ENCODE assay signal across 8 cellular contexts in the genomic region with DNA sequence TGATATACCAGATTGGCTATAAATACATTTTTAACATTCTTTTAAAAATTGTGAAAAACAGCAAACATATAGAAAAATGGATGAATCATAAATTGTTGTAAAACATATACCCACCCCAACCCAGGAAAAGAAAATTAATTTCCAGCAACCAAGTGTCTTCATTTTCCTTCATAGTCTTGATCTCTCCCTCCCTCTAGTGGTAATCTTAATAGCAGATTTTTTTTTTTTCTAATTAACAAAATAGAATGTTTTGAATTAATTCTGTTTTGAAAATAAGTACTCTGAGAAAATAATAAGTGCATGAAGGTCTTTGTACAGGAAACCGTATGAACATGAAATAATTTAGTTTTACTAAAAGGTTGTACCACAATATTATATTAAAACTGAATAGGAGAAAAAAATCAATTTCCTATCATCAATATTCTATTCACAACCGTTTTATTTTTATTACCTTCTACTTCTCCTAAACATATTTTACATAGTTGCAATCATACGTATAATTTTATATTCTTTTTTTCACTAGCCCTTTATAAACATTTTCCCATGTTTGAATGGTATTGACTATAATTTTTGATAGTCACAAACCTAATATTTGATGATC. TPM values are rescaled to one million over a fixed set of nuclear protein-coding genes. Genes with fewer than 3 reads are reported as not detected.
DNase-seq lines count a peak whose midpoint lies in the region; ATAC-seq, FAIRE-seq and TF ChIP-seq lines count a peak whose summit lies in the region.

No MANE protein-coding gene starts in this region.

- no peak for TF ChIP-seq POLR2A in IMR-90 (IDR thresholded peaks at IDR 0.05; ENCODE audit: low read depth, low read length)
- TF ChIP-seq POLR2A in K562 (conservative IDR thresholded peaks at IDR 0.05), result no peak
- no peak for TF ChIP-seq POLR2A in GM18505 (IDR thresholded peaks at IDR 0.05; ENCODE audit: borderline replicate concordance, extremely low read depth, insufficient read depth, insufficient read length)

- H3K27ac ChIP-seq in CD4-positive, CD25-positive, alpha-beta regulatory T cell (ENCODE audit: insufficient read depth, low read length, poor library complexity, severe bottlenecking), result peak overlapping the region; percentile 23
- H3K27ac ChIP-seq in IMR-90 (ENCODE audit: insufficient read depth, low read length) (no peak overlapping the region), K562 (ENCODE audit: extremely low read depth, low read depth, low read length) (no peak overlapping the region), mesenchymal stem cell (ENCODE audit: low read length, poor library complexity, severe bottlenecking) (no peak overlapping the region)

- H3K36me3 ChIP-seq in CD4-positive, CD25-positive, alpha-beta regulatory T cell (ENCODE audit: control insufficient read depth, insufficient read depth, low read length), result peaks cover 9% of the 10 kb centered on the region
- H3K36me3 ChIP-seq in IMR-90 (ENCODE audit: control insufficient read depth, insufficient read depth, low read length) (peaks cover 6% of the 10 kb centered on the region), K562 (ENCODE audit: control insufficient read depth, insufficient read depth, low read length) (peaks cover 51% of the 10 kb centered on the region), mesenchymal stem cell (ENCODE audit: control insufficient read depth in 1 of 2, insufficient read depth in 2 of 2, low read depth in 1 of 2, low read length in 2 of 2) (peaks cover 3 to 11% of the 10 kb centered on the region in 2 experiments)

- no peak overlapping the region for H2BK20ac ChIP-seq in IMR-90 (ENCODE audit: low read depth, low read length)

- peaks cover 98% of the 10 kb centered on the region for H3K79me2 ChIP-seq in K562 (ENCODE audit: control insufficient read depth, insufficient read depth, low read length)

- peaks cover 27% of the 10 kb centered on the region for H3K4me1 ChIP-seq in CD4-positive, CD25-positive, alpha-beta regulatory T cell (ENCODE audit: control insufficient read depth, insufficient read depth, low read length, poor library complexity, severe bottlenecking)
- H3K4me1 ChIP-seq in IMR-90 (ENCODE audit: control insufficient read depth, insufficient read depth, low read length) (peaks cover 3% of the 10 kb centered on the region; the same call in 1 of the 2 replicates), K562 (replicated peaks in 1 of 2; ENCODE audit: control insufficient read depth in 2 of 2, insufficient read depth in 2 of 2, low read length in 2 of 2) (peaks cover 0 to 3% of the 10 kb centered on the region in 2 experiments; a peak in 2 of 5 replicates), mesenchymal stem cell (ENCODE audit: control insufficient read depth, insufficient read depth, low read depth, low read length) (peaks cover 2% of the 10 kb centered on the region)

- H3K9me3 ChIP-seq in CD4-positive, CD25-positive, alpha-beta regulatory T cell (ENCODE audit: control insufficient read depth in 2 of 2, low read length in 2 of 2), result no peaks in the 10 kb centered on the region
- H3K9me3 ChIP-seq in IMR-90 (ENCODE audit: control insufficient read depth, insufficient read depth, low read length) (no peaks in the 10 kb centered on the region), K562 (replicated peaks; ENCODE audit: control insufficient read depth, insufficient read depth, low read depth, low read length) (no peaks in the 10 kb centered on the region), mesenchymal stem cell (ENCODE audit: control insufficient read depth, low read length) (no peaks in the 10 kb centered on the region)

- no peak overlapping the region for H3K4ac ChIP-seq in IMR-90 (ENCODE audit: low read depth, low read length)
- no peak overlapping the region for H3K4ac ChIP-seq in mesenchymal stem cell (ENCODE audit: low read depth in 1 of 2, low read length in 2 of 2)

- H3K79me1 ChIP-seq in IMR-90 (ENCODE audit: low read depth in 1 of 2, low read length in 2 of 2), result peaks cover 26 to 39% of the 10 kb centered on the region in 2 experiments
- peaks cover 12% of the 10 kb centered on the region for H3K79me1 ChIP-seq in mesenchymal stem cell (replicated peaks; ENCODE audit: low read length, poor library complexity, severe bottlenecking)

- H3K23ac ChIP-seq in IMR-90 (ENCODE audit: low read depth, low read length) (no peak overlapping the region), mesenchymal stem cell (ENCODE audit: low read length in 2 of 2) (no peak overlapping the region)

- H3K36me3 Mint-ChIP-seq in CD4-positive, CD25-positive, alpha-beta regulatory T cell, result peaks cover 13% of the 10 kb centered on the region

- no peak overlapping the region for H2BK12ac ChIP-seq in mesenchymal stem cell (ENCODE audit: low read length in 2 of 2)

- no peaks in the 10 kb centered on the region for H3K9me3 Mint-ChIP-seq in CD4-positive, CD25-positive, alpha-beta regulatory T cell

- TF ChIP-seq CTCF in IMR-90 (conservative IDR thresholded peaks at IDR 0.05; ENCODE audit: low read depth, low read length) (peak; percentile 67), K562 (IDR thresholded peaks at IDR 0.05 in 2 of 3, conservative IDR thresholded peaks at IDR 0.05 in 1 of 3; ENCODE audit: insufficient read depth in 2 of 3, low read depth in 1 of 3, low read length in 3 of 3) (peak in 2 of 3 experiments; percentile 7 to 73; a peak in 3 of 6 replicates)

- no peak overlapping the region for H4K5ac ChIP-seq in IMR-90 (ENCODE audit: low read depth, low read length)

- no peak overlapping the region for H2AFZ ChIP-seq in IMR-90 (replicated peaks; ENCODE audit: low read length, poor library complexity)
- no peak overlapping the region for H2AFZ ChIP-seq in K562 (ENCODE audit: low read depth, low read length)
- H2AFZ ChIP-seq in mesenchymal stem cell (ENCODE audit: low read depth, low read length), result no peak overlapping the region

- peak in 2 of 3 donors; percentile 45 to 49 for DNase-seq in CD4-positive, CD25-positive, alpha-beta regulatory T cell
- DNase-seq in IMR-90 (peak; percentile 28), K562 (ENCODE audit: extremely low read depth in 1 of 4, low spot score in 3 of 4) (no peak), mesenchymal stem cell (peak; percentile 32), NCI-H1092 (lab: John Stamatoyannopoulos, UW) (no peak), activated T-cell treated with anti-CD3 and anti-CD28 coated beads for 4 hours (no peak), epidermal melanocyte (ENCODE audit: insufficient read length, low spot score) (no peak)

- no peak overlapping the region for H2BK120ac ChIP-seq in IMR-90 (ENCODE audit: low read depth, low read length)
- H2BK120ac ChIP-seq in mesenchymal stem cell (ENCODE audit: low read depth, low read length), result no peak overlapping the region

- no peak for FAIRE-seq in K562 (lab: Jason Lieb, UNC)

- H3K27me3 ChIP-seq in CD4-positive, CD25-positive, alpha-beta regulatory T cell (ENCODE audit: control insufficient read depth, insufficient read depth, low read length), result no peaks in the 10 kb centered on the region
- no peaks in the 10 kb centered on the region for H3K27me3 ChIP-seq in IMR-90 (ENCODE audit: control insufficient read depth, insufficient read depth, low read length)
- no peaks in the 10 kb centered on the region for H3K27me3 ChIP-seq in K562 (ENCODE audit: control insufficient read depth in 2 of 2, insufficient read depth in 2 of 2, low read length in 2 of 2)
- H3K27me3 ChIP-seq in mesenchymal stem cell (ENCODE audit: control insufficient read depth in 1 of 2, insufficient read depth in 1 of 2, low read length in 2 of 2), result no peaks in the 10 kb centered on the region

- H4K91ac ChIP-seq in IMR-90 (ENCODE audit: insufficient read depth, low read depth, low read length), result no peak overlapping the region
- H4K91ac ChIP-seq in mesenchymal stem cell (ENCODE audit: low read length), result no peak overlapping the region

- intact Hi-C loops in IMR-90 (cut with micrococcal nuclease), result loop anchor here (10.0 kb wide), 1 partner anchor 547 kb away; no protein-coding TSS in a partner anchor
- intact Hi-C loops in K562 (cut with micrococcal nuclease), result no loop called here

- H4K20me1 ChIP-seq in IMR-90 (ENCODE audit: insufficient read depth, low read length) (peaks cover 9% of the 10 kb centered on the region), K562 (replicated peaks; ENCODE audit: control insufficient read depth, insufficient read depth, low read length) (peaks cover 4% of the 10 kb centered on the region)

- CTCF ChIA-PET in IMR-90 (lab: Yijun Ruan, JAX), result no interaction called here
- CTCF ChIA-PET in K562 (lab: Yijun Ruan, JAX; ENCODE audit: low intra/inter-chr PET ratio), result interaction anchor here (0.7 to 1.0 kb wide), 2 partner anchors 11 to 103 kb away, joined by 3 read pairs; no protein-coding TSS in a partner anchor

- no peak overlapping the region for H2AK5ac ChIP-seq in IMR-90 (ENCODE audit: low read depth, low read length)
- no peak overlapping the region for H2AK5ac ChIP-seq in mesenchymal stem cell (ENCODE audit: low read length, severe bottlenecking)

- POLR2A ChIA-PET in IMR-90 (lab: Charles Lee; ENCODE audit: unreplicated experiment) (no interaction called here), K562 (lab: Yijun Ruan, JAX) (no interaction called here)

- no peak overlapping the region for H3K18ac ChIP-seq in IMR-90 (ENCODE audit: low read depth, low read length)
- no peak overlapping the region for H3K18ac ChIP-seq in mesenchymal stem cell (ENCODE audit: low read depth in 1 of 2, low read length in 2 of 2)

- peak overlapping the region in 2 of 3 donors; percentile 12 to 26 for H3K27ac Mint-ChIP-seq in CD4-positive, CD25-positive, alpha-beta regulatory T cell

- H3K27me3 Mint-ChIP-seq in CD4-positive, CD25-positive, alpha-beta regulatory T cell, result no peaks in the 10 kb centered on the region

- BruUV-seq in IMR-90 (replicated peaks; lab: Mats Ljungman, UMichigan) (no TSS peak), K562 (replicated peaks; lab: Mats Ljungman, UMichigan) (no TSS peak)

- dilution Hi-C loops in IMR-90 (cut with HindIII; ENCODE audit: low sequenced_read_pairs, unreplicated experiment), result no loop called here

- no peak overlapping the region for H3K4me3 ChIP-seq in CD4-positive, CD25-positive, alpha-beta regulatory T cell (ENCODE audit: low read depth, low read length)
- H3K4me3 ChIP-seq in IMR-90 (ENCODE audit: insufficient read depth, low read depth, low read length) (no peak overlapping the region), K562 (no peak overlapping the region), mesenchymal stem cell (ENCODE audit: insufficient read depth in 1 of 2, low read depth in 1 of 2, low read length in 2 of 2) (no peak overlapping the region)

- no peak overlapping the region for H3K56ac ChIP-seq in IMR-90 (ENCODE audit: extremely low read depth, insufficient read depth, low read length)

- in situ Hi-C loops in IMR-90 (cut with MboI; ENCODE audit: low sequenced_read_pairs), result loop anchor here (10.0 kb wide), 1 partner anchor 167 kb away; no protein-coding TSS in a partner anchor
- in situ Hi-C loops in K562 (cut with MboI), result no loop called here

- no peak overlapping the region for H4K8ac ChIP-seq in IMR-90 (ENCODE audit: low read depth in 2 of 2, low read length in 2 of 2)
- no peak overlapping the region for H4K8ac ChIP-seq in mesenchymal stem cell (ENCODE audit: low read length)

- H2BK15ac ChIP-seq in IMR-90 (ENCODE audit: low read depth, low read length), result no peak overlapping the region
- H2BK15ac ChIP-seq in mesenchymal stem cell (ENCODE audit: low read depth, poor library complexity, severe bottlenecking), result no peak overlapping the region

- H3K9me1 ChIP-seq in IMR-90 (ENCODE audit: insufficient read depth, low read length) (peaks cover 7% of the 10 kb centered on the region), K562 (ENCODE audit: control insufficient read depth, insufficient read depth, low read length) (no peaks in the 10 kb centered on the region)

- H3K9ac ChIP-seq in IMR-90 (ENCODE audit: low read depth, low read length) (no peak overlapping the region), K562 (ENCODE audit: insufficient read depth in 1 of 2, low read depth in 2 of 2, low read length in 2 of 2) (no peak overlapping the region), mesenchymal stem cell (ENCODE audit: low read length) (peak overlapping the region; percentile 32)

- 100% methylated on average over 2 of the region's 3 CpGs; no CpG with 5 or more reads in 1 of the 2 experiments for WGBS in IMR-90 (ENCODE audit: extremely low coverage in 2 of 2, insufficient read length in 1 of 2), 2 experiments
- WGBS in K562 (ENCODE audit: insufficient coverage, low coverage, missing lambda C conversion rate), result 54% methylated on average over 3 of the region's 3 CpGs
- 100% methylated on average over 1 of the region's 3 CpGs for WGBS in mesenchymal stem cell

- H3K4me3 Mint-ChIP-seq in CD4-positive, CD25-positive, alpha-beta regulatory T cell, result peak overlapping the region in 1 of 4 donors; percentile 25

- H3K4me2 ChIP-seq in IMR-90 (ENCODE audit: low read depth, low read length), result no peak overlapping the region
- H3K4me2 ChIP-seq in K562 (ENCODE audit: insufficient read depth, low read length), result no peak overlapping the region
- no peak overlapping the region for H3K4me2 ChIP-seq in mesenchymal stem cell (ENCODE audit: low read length, poor library complexity, severe bottlenecking)

- H2BK5ac ChIP-seq in IMR-90 (ENCODE audit: low read depth, low read length, poor library complexity, severe bottlenecking) (no peak overlapping the region), mesenchymal stem cell (ENCODE audit: low read depth, low read length, poor library complexity, severe bottlenecking) (no peak overlapping the region)

- H3K14ac ChIP-seq in IMR-90 (replicated peaks; ENCODE audit: low read depth, low read length), result no peak overlapping the region
- H3K14ac ChIP-seq in mesenchymal stem cell (ENCODE audit: low read length in 2 of 2), result no peak overlapping the region

- TF ChIP-seq RAD21 in IMR-90 (IDR thresholded peaks at IDR 0.05; ENCODE audit: low read length) (peak; percentile 60), K562 (CRISPR knock-in tag; conservative IDR thresholded peaks at IDR 0.05 in 1 of 2, IDR thresholded peaks at IDR 0.05 in 1 of 2) (peak; percentile 48 to 53)

- H2AK9ac ChIP-seq in IMR-90 (replicated peaks; ENCODE audit: low read depth, low read length, poor library complexity), result no peak overlapping the region

- peak in 1 of 2 donors; percentile 28 for ATAC-seq in CD4-positive, CD25-positive, alpha-beta regulatory T cell (ENCODE audit: low read depth in 2 of 2)
- ATAC-seq in IMR-90 (ENCODE audit: low read depth) (peak; percentile 57; the same call in 1 of the 2 replicates), K562 (no peak), GM18505 (IDR thresholded peaks at IDR 0.05; ENCODE audit: unreplicated experiment) (no peak)

- H3K4me1 Mint-ChIP-seq in CD4-positive, CD25-positive, alpha-beta regulatory T cell, result peaks cover 60 to 88% (median 73%) of the 10 kb centered on the region in 4 donors

- no peak for TF ChIP-seq EP300 in K562 (IDR thresholded peaks at IDR 0.05; ENCODE audit: low read length)

RNA-seq across cellular contexts. Expression of gene ETNK1, which starts 7.0 kb away (rescaled TPM):
- 64.4 TPM for total RNA-seq in CD4-positive, CD25-positive, alpha-beta regulatory T cell
- polyA plus RNA-seq in CD4-positive, CD25-positive, alpha-beta regulatory T cell, result 10 to 100 TPM; 20.9 to 24.7 (median 21.6) TPM
- total RNA-seq in IMR-90 (2012; rRNA removed) (33.3 and 35.3 TPM in 2 replicates), K562 (2014; rRNA removed) (22.5 and 27.1 TPM in 2 replicates), K562 (2014; rRNA removed; fragmentation: Illumina TruSeq; extraction: Trizol) (57.6 and 67.5 TPM in 2 replicates), K562 (2015; rRNA removed; fragmentation: Illumina TruSeq; extraction: Trizol) (33.4 and 37.6 TPM in 2 replicates), K562 (2021) (70.5 and 74.3 TPM in 2 replicates)
- polyA plus RNA-seq in IMR-90 (2012; rRNA removed) (8.2 and 12.8 TPM in 2 replicates), K562 (2011; rRNA removed) (30.2 and 36.0 TPM in 2 replicates), K562 (2014; fragmentation: Illumina TruSeq; extraction: Trizol) (17.5 and 19.7 TPM in 2 replicates), K562 (2014; fragmentation: Nextera tagmentation; extraction: Ambion mirVana) (10 to 100 TPM; 36.0 to 47.5 TPM), K562 (2014; rRNA removed) (10.0 and 13.7 TPM in 2 replicates)
- polyA plus RNA-seq in IMR-90 (2012; cell fraction: cytosol; rRNA removed), result 2.4 and 13.7 TPM in 2 replicates
- polyA plus RNA-seq in IMR-90 (2012; cell fraction: nucleus; rRNA removed; ENCODE audit: low replicate concordance), result 21.7 and 25.1 TPM in 2 replicates
- total RNA-seq in K562 (2011; cell fraction: chromatin; rRNA removed; ENCODE audit: low replicate concordance), result 112 and 189 TPM in 2 replicates
- total RNA-seq in K562 (2011; cell fraction: nucleolus; rRNA removed), result 77.4 and 88.2 TPM in 2 replicates
- 128 and 225 TPM in 2 replicates for total RNA-seq in K562 (2011; cell fraction: nucleoplasm; rRNA removed)
- polyA plus RNA-seq in K562 (2011; cell fraction: cytosol; rRNA removed), result 15.6 and 18.5 TPM in 2 replicates
- polyA plus RNA-seq in K562 (2011; cell fraction: nucleus; rRNA removed), result 49.1 and 57.9 TPM in 2 replicates
- 17.2 and 17.4 TPM in 2 replicates for polyA plus RNA-seq in K562 (2012)
- 167 and 201 TPM in 2 replicates for polyA minus RNA-seq in K562 (2011; rRNA and poly(A)+ RNA removed)
- polyA minus RNA-seq in K562 (2011; cell fraction: cytosol; rRNA and poly(A)+ RNA removed), result 75.6 and 94.2 TPM in 2 replicates
- polyA minus RNA-seq in K562 (2011; cell fraction: nucleus; rRNA and poly(A)+ RNA removed), result 158 and 213 TPM in 2 replicates
- polyA plus RNA-seq in mesenchymal stem cell (2013, experiment 1 of 2), result 15.8 TPM
- polyA plus RNA-seq in mesenchymal stem cell (2013, experiment 2 of 2), result 18.1 TPM

Comparison
In these comparisons a context has a peak if more than half of its experiments do, and no peak if none do; other contexts are left out.
1. DNase-seq: peak in CD4-positive, CD25-positive, alpha-beta regulatory T cell (2 of 3), IMR-90 (single experiment) and mesenchymal stem cell (single experiment); none in K562 (0 of 4), NCI-H1092 (single experiment), activated T-cell treated with anti-CD3 and anti-CD28 coated beads for 4 hours (single experiment) and epidermal melanocyte (single experiment).